ENCODE assay signal across 11 cellular contexts in the genomic region with DNA sequence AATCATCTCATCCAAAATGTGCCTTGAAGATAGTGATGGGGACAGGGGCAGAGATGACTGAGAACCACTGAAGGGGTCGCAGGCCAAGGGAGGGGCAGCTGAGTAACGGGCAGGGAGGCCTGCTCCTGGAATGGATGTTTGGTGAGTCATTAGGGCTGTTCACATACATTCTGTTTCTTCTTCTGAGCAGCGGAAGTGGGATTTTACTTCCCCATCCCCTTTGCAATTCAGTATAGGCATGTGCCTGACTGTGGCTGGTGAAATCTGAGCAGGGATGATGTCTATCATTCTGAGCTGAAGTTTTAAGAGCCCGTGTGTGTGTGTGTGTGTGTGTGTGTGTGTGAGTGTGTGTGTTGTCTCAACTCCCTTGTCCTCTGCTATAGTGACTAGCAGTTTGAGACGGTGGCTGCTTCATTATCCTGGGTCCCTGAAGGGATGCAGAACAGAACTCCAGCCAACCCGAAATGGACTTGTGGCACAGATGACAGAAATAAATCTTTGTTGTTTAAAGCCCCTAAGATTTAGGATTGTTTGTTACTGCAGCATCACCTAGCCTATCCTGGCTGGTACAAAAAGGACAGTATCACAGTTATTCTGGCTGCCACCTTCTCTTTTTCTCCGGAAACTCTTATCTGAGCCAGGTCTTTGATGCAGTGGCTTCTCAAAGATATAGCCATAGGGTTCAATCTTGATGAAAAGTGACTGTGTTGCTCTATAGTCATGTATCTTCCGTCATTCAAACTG. TPM values are rescaled to one million over a fixed set of nuclear protein-coding genes. Genes with fewer than 3 reads are reported as not detected.
DNase-seq lines count a peak whose midpoint lies in the region; ATAC-seq, FAIRE-seq and TF ChIP-seq lines count a peak whose summit lies in the region.
"Had no signal": no experiment of that assay in that cellular context is flagged by ENCODE, and none has a peak within 500 bp of the region (broad histone marks: within the 10 kb centered on the region; RNA-seq: fewer than 3 reads in every experiment).

No MANE protein-coding gene starts in this region.

- no peak overlapping the region for H3K4me3 ChIP-seq in neural cell (ENCODE audit: low read length)

- FAIRE-seq in GM12892 (lab: Jason Lieb, UNC): no peak

- no peaks in the 10 kb centered on the region for H3K27me3 ChIP-seq in neural cell (ENCODE audit: insufficient read depth, low read depth, low read length)

- TF ChIP-seq RAD21 in neural cell (conservative IDR thresholded peaks at IDR 0.05): no peak

- ATAC-seq in GM18502 (IDR thresholded peaks at IDR 0.05; ENCODE audit: poor library complexity, unreplicated experiment): no peak

- no peak for TF ChIP-seq POLR2A in GM12892 (IDR thresholded peaks at IDR 0.05; ENCODE audit: low read depth, low read length)

- no peak overlapping the region for H3K9ac ChIP-seq in neural cell (ENCODE audit: low read length)

- no peaks in the 10 kb centered on the region for H3K79me2 ChIP-seq in neural cell (replicated peaks; ENCODE audit: insufficient read depth, low read length)

- in situ Hi-C loops in G401 (cut with HindIII; ENCODE audit: low sequenced_read_pairs): no loop called here

- H3K27ac ChIP-seq in epithelial cell of prostate (peak overlapping the region; percentile 20), neural cell (ENCODE audit: low read length) (peak overlapping the region; percentile 12)

- no peaks in the 10 kb centered on the region for H3K36me3 ChIP-seq in neural cell (ENCODE audit: insufficient read depth, low read length)

- no peak overlapping the region for H3K4me2 ChIP-seq in neural cell (ENCODE audit: low read length)

- no peak overlapping the region for H2AFZ ChIP-seq in neural cell (ENCODE audit: low read depth, low read length)

- TF ChIP-seq EP300 in neural cell (conservative IDR thresholded peaks at IDR 0.05; ENCODE audit: poor library complexity, severe bottlenecking): no peak

- H3K9me2 ChIP-seq in neural cell (ENCODE audit: insufficient read depth, low read length): no peaks in the 10 kb centered on the region

- TF ChIP-seq CTCF in neural cell (IDR thresholded peaks at IDR 0.05; ENCODE audit: poor library complexity, severe bottlenecking): no peak

- H3K9me3 ChIP-seq in neural cell (ENCODE audit: low read length): no peaks in the 10 kb centered on the region

- DNase-seq in GF-D8 (lab: John Stamatoyannopoulos, UW) (peak; percentile 44), RPMI7951 (ENCODE audit: low read depth) (peak; percentile 93), epithelial cell of prostate (ENCODE audit: low read depth, low spot score) (no peak), GM12892 (ENCODE audit: insufficient read length) (no peak), G401 (ENCODE audit: low spot score) (no peak)
- no peak for DNase-seq in stimulated activated naive CD4-positive, alpha-beta T cell (lab: John Stamatoyannopoulos, UW)
- DNase-seq: aorta, occipital lobe had no signal

- H3F3A ChIP-seq in neural cell (ENCODE audit: insufficient read depth, low read length, poor library complexity, severe bottlenecking): no peaks in the 10 kb centered on the region

- no peaks in the 10 kb centered on the region for H4K20me1 ChIP-seq in neural cell (ENCODE audit: insufficient read depth)

TF ChIP-seq in neural cell, 6 proteins besides CTCF, POLR2A, EP300 and RAD21:
- TF ChIP-seq TAF1 (IDR thresholded peaks at IDR 0.05; ENCODE audit: low read depth) (no peak), EZH2 (IDR thresholded peaks at IDR 0.05; ENCODE audit: borderline replicate concordance, insufficient read depth, low read length, poor library complexity, severe bottlenecking) (no peak), MXI1 (conservative IDR thresholded peaks at IDR 0.05; ENCODE audit: poor library complexity, severe bottlenecking) (no peak), POLR2AphosphoS5 (IDR thresholded peaks at IDR 0.05) (no peak), SMC3 (conservative IDR thresholded peaks at IDR 0.05; ENCODE audit: poor library complexity) (no peak)
- TF ChIP-seq, protein P1, sequence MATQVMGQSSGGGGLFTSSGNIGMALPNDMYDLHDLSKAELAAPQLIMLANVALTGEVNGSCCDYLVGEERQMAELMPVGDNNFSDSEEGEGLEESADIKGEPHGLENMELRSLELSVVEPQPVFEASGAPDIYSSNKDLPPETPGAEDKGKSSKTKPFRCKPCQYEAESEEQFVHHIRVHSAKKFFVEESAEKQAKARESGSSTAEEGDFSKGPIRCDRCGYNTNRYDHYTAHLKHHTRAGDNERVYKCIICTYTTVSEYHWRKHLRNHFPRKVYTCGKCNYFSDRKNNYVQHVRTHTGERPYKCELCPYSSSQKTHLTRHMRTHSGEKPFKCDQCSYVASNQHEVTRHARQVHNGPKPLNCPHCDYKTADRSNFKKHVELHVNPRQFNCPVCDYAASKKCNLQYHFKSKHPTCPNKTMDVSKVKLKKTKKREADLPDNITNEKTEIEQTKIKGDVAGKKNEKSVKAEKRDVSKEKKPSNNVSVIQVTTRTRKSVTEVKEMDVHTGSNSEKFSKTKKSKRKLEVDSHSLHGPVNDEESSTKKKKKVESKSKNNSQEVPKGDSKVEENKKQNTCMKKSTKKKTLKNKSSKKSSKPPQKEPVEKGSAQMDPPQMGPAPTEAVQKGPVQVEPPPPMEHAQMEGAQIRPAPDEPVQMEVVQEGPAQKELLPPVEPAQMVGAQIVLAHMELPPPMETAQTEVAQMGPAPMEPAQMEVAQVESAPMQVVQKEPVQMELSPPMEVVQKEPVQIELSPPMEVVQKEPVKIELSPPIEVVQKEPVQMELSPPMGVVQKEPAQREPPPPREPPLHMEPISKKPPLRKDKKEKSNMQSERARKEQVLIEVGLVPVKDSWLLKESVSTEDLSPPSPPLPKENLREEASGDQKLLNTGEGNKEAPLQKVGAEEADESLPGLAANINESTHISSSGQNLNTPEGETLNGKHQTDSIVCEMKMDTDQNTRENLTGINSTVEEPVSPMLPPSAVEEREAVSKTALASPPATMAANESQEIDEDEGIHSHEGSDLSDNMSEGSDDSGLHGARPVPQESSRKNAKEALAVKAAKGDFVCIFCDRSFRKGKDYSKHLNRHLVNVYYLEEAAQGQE (IDR thresholded peaks at IDR 0.05; ENCODE audit: borderline replicate concordance): no peak

RNA-seq across cellular contexts. Expression of a gene that starts 29.2 kb away (rescaled TPM):
- total RNA-seq in RPMI7951 (2014; rRNA removed; shearing (Covaris generic)): 976 and 1,163 TPM in 2 replicates
- 0.71 and 0.90 TPM in 2 replicates for polyA plus RNA-seq in neural cell
- 0.46 and 0.73 TPM in 2 replicates for polyA minus RNA-seq in neural cell
- polyA plus RNA-seq in GM12892 (2012; ENCODE audit: missing spikeins): 0.66 TPM
- 0.18 TPM in 1 of 2 replicates, not detected in the other for total RNA-seq in G401 (2014; rRNA removed; shearing (Covaris generic))

RNA-seq across cellular contexts. Expression of a gene that starts 44.8 kb away (rescaled TPM):
- not detected in 2 replicates for total RNA-seq in RPMI7951 (2014; rRNA removed; shearing (Covaris generic))
- not detected in 2 replicates for polyA plus RNA-seq in neural cell
- polyA minus RNA-seq in neural cell: not detected in 2 replicates
- polyA plus RNA-seq in GM12892 (2012; ENCODE audit: missing spikeins): not detected
- not detected in 2 replicates for total RNA-seq in G401 (2014; rRNA removed; shearing (Covaris generic))
- total RNA-seq: activated CD8-positive, alpha-beta memory T cell treated with anti-CD3 and anti-CD28 coated beads for 36 hours; aorta; occipital lobe had no signal
- polyA plus RNA-seq: aorta had no signal

Comparison
In these comparisons a context has a peak if more than half of its experiments do, and no peak if none do; other contexts are left out.
1. DNase-seq: peak in GF-D8 (single experiment) and RPMI7951 (single experiment); none in epithelial cell of prostate (single experiment), GM12892 (single experiment), stimulated activated naive CD4-positive, alpha-beta T cell (0 of 6) and G401 (single experiment).
2. RNA of a gene that starts 29.2 kb away (total RNA-seq): 976 to 1,163 TPM in RPMI7951; 0.18 TPM in G401; every median in the first group is over 100 times any median in the second.